Comparison of ENCODE assay signal across 1 cellular context in the genomic region with DNA sequence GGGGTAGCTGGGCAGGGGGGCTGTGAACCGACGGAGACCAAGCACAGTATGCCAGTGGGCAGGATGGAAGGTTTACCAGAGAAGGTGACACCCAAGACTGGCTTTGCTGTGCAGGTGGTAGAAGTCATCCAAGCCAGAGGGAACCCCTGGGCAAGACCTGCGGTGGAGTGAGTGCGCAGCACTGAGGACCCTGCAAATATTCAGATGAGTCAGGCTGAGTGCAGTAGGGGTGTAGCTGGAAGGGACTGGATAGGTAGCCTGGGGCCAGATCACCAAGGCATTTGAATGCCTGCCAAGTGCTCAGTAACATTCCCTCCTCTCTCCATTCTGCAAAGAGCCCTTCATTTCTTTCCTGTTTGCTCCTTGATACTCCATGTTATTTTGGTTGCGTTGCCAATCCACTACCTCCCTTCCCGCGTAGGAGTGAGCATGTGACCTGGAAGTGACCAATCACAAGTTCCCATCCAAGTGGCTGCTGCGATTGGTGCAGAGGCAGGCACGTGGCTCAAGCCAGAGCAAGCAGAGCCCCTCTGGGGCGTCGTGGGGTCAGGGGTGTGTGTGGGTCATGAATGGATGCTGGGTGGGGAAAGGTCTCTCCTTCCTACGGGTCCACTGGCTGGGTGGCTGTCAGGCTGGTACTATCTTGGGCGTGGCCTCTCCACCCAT.
TF ChIP-seq lines count a peak whose summit lies in the region.

No MANE protein-coding gene starts in this region.

TF ChIP-seq in A549, 52 proteins besides CTCF, POLR2A, EP300 and RAD21 (continued from another document):
- TF ChIP-seq CBX8 (IDR thresholded peaks at IDR 0.05), result no peak
